ENCODE assay signal across 17 cellular contexts in the genomic region with DNA sequence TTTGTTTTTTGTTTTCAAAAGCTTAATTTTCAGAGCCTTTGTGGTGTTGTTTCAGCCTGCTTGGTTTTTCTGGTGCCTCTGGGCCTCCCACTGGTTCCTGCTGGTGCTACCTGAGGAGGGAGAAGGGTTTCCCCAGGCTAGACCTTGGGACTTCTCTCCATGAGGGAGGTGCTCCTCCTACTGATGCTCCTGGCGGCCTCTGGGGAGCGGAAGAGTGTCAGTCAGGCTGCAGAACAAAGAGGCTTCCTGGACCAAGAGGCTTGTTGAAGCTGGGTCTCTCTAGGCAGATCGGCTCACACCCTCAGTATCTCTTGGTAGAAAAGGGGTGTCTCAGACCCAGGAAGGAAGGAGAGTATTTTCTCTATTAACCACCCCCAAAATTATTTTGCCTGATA. TPM values are rescaled to one million over a fixed set of nuclear protein-coding genes. Genes with fewer than 3 reads are reported as not detected.
DNase-seq lines count a peak whose midpoint lies in the region; ATAC-seq, FAIRE-seq and TF ChIP-seq lines count a peak whose summit lies in the region.
"Had no signal": no experiment of that assay in that cellular context is flagged by ENCODE, and none has a peak within 500 bp of the region (broad histone marks: within the 10 kb centered on the region; RNA-seq: fewer than 3 reads in every experiment).

No MANE protein-coding gene starts in this region.

- peaks cover 15% of the 10 kb centered on the region for H3K9me3 ChIP-seq in KOPT-K1 (ENCODE audit: insufficient read depth, low read length, poor library complexity, severe bottlenecking)

- TF ChIP-seq CTCF in chondrocyte (IDR thresholded peaks at IDR 0.05) (no peak), neural crest cell (conservative IDR thresholded peaks at IDR 0.05) (no peak)

- no peak for FAIRE-seq in GM19239 (lab: Jason Lieb, UNC)

- no peaks in the 10 kb centered on the region for H3K27me3 Mint-ChIP-seq in chondrocyte (ENCODE audit: low read depth)
- H3K27me3 Mint-ChIP-seq in neural crest cell (ENCODE audit: low read depth): no peaks in the 10 kb centered on the region
- H3K27me3 Mint-ChIP-seq: CD4-positive, CD25-positive, alpha-beta regulatory T cell had no signal

- peak; percentile 45 for DNase-seq in ELR (ENCODE audit: low read depth)
- DNase-seq in chondrocyte (ENCODE audit: low spot score): no peak
- no peak for DNase-seq in neural crest cell (ENCODE audit: low read depth, low spot score)
- no peak for DNase-seq in GM19239 (ENCODE audit: insufficient read length, low spot score)
- no peak for DNase-seq in anterior cingulate cortex (lab: John Stamatoyannopoulos, UW)
- no peak for DNase-seq in posterior cingulate gyrus
- DNase-seq: activated CD8-positive, alpha-beta memory T cell treated with anti-CD3 and anti-CD28 coated beads, Interleukin-2, amount 10 ng/mL, durations not matched to agents 7 days and 5 days; activated naive CD4-positive, alpha-beta T cell treated with anti-CD3 and anti-CD28 coated beads, Interleukin-2, amount 50 U/mL, for 16 hours; CD4-positive, CD25-positive, alpha-beta regulatory T cell; central memory CD4-positive, alpha-beta T cell; head of caudate nucleus; MG63; naive B cell; NCI-H748 treated with DMSO at 0.1 percent for 48 hours; SHP77 treated with DMSO at 0.1 percent for 48 hours had no signal

- H3K4me1 Mint-ChIP-seq in chondrocyte (ENCODE audit: low read depth) (peaks cover 23% of the 10 kb centered on the region), neural crest cell (no peaks in the 10 kb centered on the region)

- ATAC-seq in HG03354 (IDR thresholded peaks at IDR 0.05; ENCODE audit: poor library complexity, severe bottlenecking, unreplicated experiment): no peak
- ATAC-seq: activated CD8-positive, alpha-beta memory T cell treated with anti-CD3 and anti-CD28 coated beads, Interleukin-2, amount 10 ng/mL, durations not matched to agents 7 days and 5 days had no signal

- H3K36me3 Mint-ChIP-seq in chondrocyte (ENCODE audit: low read depth) (no peaks in the 10 kb centered on the region), neural crest cell (ENCODE audit: low read depth) (no peaks in the 10 kb centered on the region)

- H3K4me3 Mint-ChIP-seq in chondrocyte (ENCODE audit: unreplicated experiment): no peak overlapping the region
- H3K4me3 Mint-ChIP-seq in neural crest cell: no peak overlapping the region
- H3K4me3 Mint-ChIP-seq: activated CD8-positive, alpha-beta memory T cell treated with anti-CD3 and anti-CD28 coated beads, Interleukin-2, amount 10 ng/mL, durations not matched to agents 7 days and 5 days; CD4-positive, CD25-positive, alpha-beta regulatory T cell; naive B cell had no signal

- intact Hi-C loops in posterior cingulate gyrus (cut with DNase I): no loop called here

- H3K9me3 Mint-ChIP-seq in chondrocyte (ENCODE audit: low read depth) (peaks cover 4% of the 10 kb centered on the region), neural crest cell (no peaks in the 10 kb centered on the region)

- H3K27ac Mint-ChIP-seq in chondrocyte (ENCODE audit: unreplicated experiment): peak overlapping the region; percentile 24
- H3K27ac Mint-ChIP-seq in neural crest cell (ENCODE audit: unreplicated experiment): peak overlapping the region; percentile 72
- H3K27ac Mint-ChIP-seq: activated CD8-positive, alpha-beta memory T cell treated with anti-CD3 and anti-CD28 coated beads, Interleukin-2, amount 10 ng/mL, durations not matched to agents 7 days and 5 days; CD4-positive, CD25-positive, alpha-beta regulatory T cell; naive B cell had no signal

- H3K36me3 ChIP-seq in KOPT-K1 (ENCODE audit: insufficient read depth, low read length): no peaks in the 10 kb centered on the region
- H3K36me3 ChIP-seq: MG63 had no signal

- peak overlapping the region; percentile 3 for H3K27ac ChIP-seq in KOPT-K1 (ENCODE audit: low read depth, low read length, poor library complexity, severe bottlenecking)

RNA-seq across cellular contexts. Expression of gene RFX8, which starts 32.2 kb away (rescaled TPM):
- total RNA-seq in chondrocyte (not detected in 3 replicates), neural crest cell (0.44 and 0.48 TPM in 2 replicates)

RNA-seq across cellular contexts. Expression of gene CREG2, which starts 55.4 kb away (rescaled TPM):
- not detected in 3 replicates for total RNA-seq in chondrocyte
- 0.63 TPM in 1 of 2 replicates, not detected in the other for total RNA-seq in neural crest cell
- total RNA-seq: activated CD8-positive, alpha-beta memory T cell treated with anti-CD3 and anti-CD28 coated beads, Interleukin-2, amount 10 ng/mL, durations not matched to agents 7 days and 5 days had no signal
